Comparison of ENCODE assay signal across 1 cellular context in the genomic region with DNA sequence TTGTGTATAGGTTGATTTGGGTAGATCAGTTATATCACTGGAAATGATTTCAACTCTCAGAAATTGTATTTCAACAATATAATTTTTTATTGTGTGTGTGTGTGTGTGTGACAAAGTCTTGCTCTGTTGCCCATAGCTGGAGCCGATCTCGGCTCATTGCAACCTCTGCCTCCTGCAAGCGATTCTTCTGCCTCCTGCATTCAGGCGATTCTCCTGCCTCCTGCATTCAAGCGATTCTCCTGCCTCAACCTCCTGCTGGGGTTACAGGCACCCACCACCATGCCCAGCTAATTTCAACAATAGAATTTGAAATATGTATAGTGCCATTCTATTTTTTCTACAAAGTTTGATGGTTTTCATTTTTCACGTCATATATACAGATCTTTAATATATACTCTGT.
TF ChIP-seq lines count a peak whose summit lies in the region.

No MANE protein-coding gene starts in this region.

TF ChIP-seq in A549, 52 proteins besides CTCF, POLR2A, EP300 and RAD21 (continued from another document):
- no peak for TF ChIP-seq EHF (CRISPR knock-in tag; IDR thresholded peaks at IDR 0.05)
- TF ChIP-seq EHMT2 (IDR thresholded peaks at IDR 0.05; ENCODE audit: low read depth) = no peak
- TF ChIP-seq MYC (IDR thresholded peaks at IDR 0.05; ENCODE audit: borderline replicate concordance, low read length) = no peak
- TF ChIP-seq, protein P1, sequence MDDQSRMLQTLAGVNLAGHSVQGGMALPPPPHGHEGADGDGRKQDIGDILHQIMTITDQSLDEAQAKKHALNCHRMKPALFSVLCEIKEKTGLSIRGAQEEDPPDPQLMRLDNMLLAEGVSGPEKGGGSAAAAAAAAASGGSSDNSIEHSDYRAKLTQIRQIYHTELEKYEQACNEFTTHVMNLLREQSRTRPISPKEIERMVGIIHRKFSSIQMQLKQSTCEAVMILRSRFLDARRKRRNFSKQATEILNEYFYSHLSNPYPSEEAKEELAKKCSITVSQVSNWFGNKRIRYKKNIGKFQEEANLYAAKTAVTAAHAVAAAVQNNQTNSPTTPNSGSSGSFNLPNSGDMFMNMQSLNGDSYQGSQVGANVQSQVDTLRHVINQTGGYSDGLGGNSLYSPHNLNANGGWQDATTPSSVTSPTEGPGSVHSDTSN (IDR thresholded peaks at IDR 0.05) = no peak
- no peak for TF ChIP-seq ATOH8 (CRISPR knock-in tag; IDR thresholded peaks at IDR 0.05; ENCODE audit: low read depth)
- TF ChIP-seq CEBPB (IDR thresholded peaks at IDR 0.05) = no peak
- TF ChIP-seq HDAC2 (IDR thresholded peaks at IDR 0.05) = no peak
- TF ChIP-seq, protein P2, sequence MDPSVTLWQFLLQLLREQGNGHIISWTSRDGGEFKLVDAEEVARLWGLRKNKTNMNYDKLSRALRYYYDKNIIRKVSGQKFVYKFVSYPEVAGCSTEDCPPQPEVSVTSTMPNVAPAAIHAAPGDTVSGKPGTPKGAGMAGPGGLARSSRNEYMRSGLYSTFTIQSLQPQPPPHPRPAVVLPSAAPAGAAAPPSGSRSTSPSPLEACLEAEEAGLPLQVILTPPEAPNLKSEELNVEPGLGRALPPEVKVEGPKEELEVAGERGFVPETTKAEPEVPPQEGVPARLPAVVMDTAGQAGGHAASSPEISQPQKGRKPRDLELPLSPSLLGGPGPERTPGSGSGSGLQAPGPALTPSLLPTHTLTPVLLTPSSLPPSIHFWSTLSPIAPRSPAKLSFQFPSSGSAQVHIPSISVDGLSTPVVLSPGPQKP (IDR thresholded peaks at IDR 0.05; ENCODE audit: low read depth, low read length) = no peak
- no peak for TF ChIP-seq GATA3 (IDR thresholded peaks at IDR 0.05; ENCODE audit: borderline replicate concordance)
- TF ChIP-seq REST (IDR thresholded peaks at IDR 0.05) = no peak
- no peak for TF ChIP-seq PHF8 (IDR thresholded peaks at IDR 0.05; ENCODE audit: borderline replicate concordance, low read depth)
- TF ChIP-seq, protein P3, sequence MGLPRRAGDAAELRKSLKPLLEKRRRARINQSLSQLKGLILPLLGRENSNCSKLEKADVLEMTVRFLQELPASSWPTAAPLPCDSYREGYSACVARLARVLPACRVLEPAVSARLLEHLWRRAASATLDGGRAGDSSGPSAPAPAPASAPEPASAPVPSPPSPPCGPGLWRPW (IDR thresholded peaks at IDR 0.05) = no peak
- no peak for TF ChIP-seq CBX8 (IDR thresholded peaks at IDR 0.05)
- no peak for TF ChIP-seq RFX5 (IDR thresholded peaks at IDR 0.05)
- no peak for TF ChIP-seq BHLHE40 (IDR thresholded peaks at IDR 0.05; ENCODE audit: low read depth, low read length)
- TF ChIP-seq RCOR1 (IDR thresholded peaks at IDR 0.05; ENCODE audit: low read depth, low read length) = no peak
TF ChIP-seq in A549: peak in this region for 0.
